In genomic region chr5:95837492-95837891, GRCh38 we compare ENCODE assay signal across 29 cellular contexts. TPM values are rescaled to one million over a fixed set of nuclear protein-coding genes. Genes with fewer than 3 reads are reported as not detected.
DNase-seq lines count a peak whose midpoint lies in the region; ATAC-seq and TF ChIP-seq lines count a peak whose summit lies in the region.
"Had no signal": no experiment of that assay in that cellular context is flagged by ENCODE, and none has a peak within 500 bp of the region (broad histone marks: within the 10 kb centered on the region; RNA-seq: fewer than 3 reads in every experiment).

No MANE protein-coding gene starts in this region.

- H3K27me3 ChIP-seq in gastrocnemius medialis, result no peaks in the 10 kb centered on the region
- H3K27me3 ChIP-seq in SK-N-SH (ENCODE audit: insufficient read depth), result no peaks in the 10 kb centered on the region
- H3K27me3 ChIP-seq: adrenal gland, spleen, thyroid gland, vagina had no signal

- ATAC-seq in activated CD8-positive, alpha-beta T cell treated with anti-CD3 and anti-CD28 coated beads for 36 hours, result no peak
- ATAC-seq in activated CD8-positive, alpha-beta T cell treated with anti-CD3 and anti-CD28 coated beads, Interleukin-2, amount 10 ng/mL, durations not matched to agents 7 days and 5 days, result no peak
- no peak for ATAC-seq in central memory CD8-positive, alpha-beta T cell (replicated peaks; ENCODE audit: extremely low read depth, poor library complexity, severe bottlenecking)
- ATAC-seq in gastrocnemius medialis, result no peak
- ATAC-seq: GM12878, left colon had no signal

- H3K9ac ChIP-seq in SK-N-SH, result no peak overlapping the region
- H3K9ac ChIP-seq: KMS-11, parathyroid adenoma had no signal

- in situ Hi-C loops in gastrocnemius medialis (cut with MboI; ENCODE audit: low sequenced_read_pairs in 4 of 4), result loop anchor here in 2 of 4 donors (10.0 to 25.0 kb wide), 2 partner anchors 867 to 875 kb away; no protein-coding TSS in a partner anchor

- CTCF ChIA-PET in activated CD8-positive, alpha-beta T cell treated with anti-CD3 and anti-CD28 coated beads for 36 hours (lab: Charles Lee), result interaction anchor here (1.0 to 25.0 kb wide), 8 partner anchors 9 to 174 kb away, joined by 3 to 628 read pairs (median 3); partner anchors contain the start of gene GLRX
- CTCF ChIA-PET in activated CD8-positive, alpha-beta T cell treated with anti-CD3 and anti-CD28 coated beads, Interleukin-2, amount 10 ng/mL, durations not matched to agents 7 days and 5 days (lab: Charles Lee), result interaction anchor here (0.8 to 22.7 kb wide), 6 partner anchors 10 to 193 kb away, joined by 3 to 536 read pairs (median 23); partner anchors contain the start of genes GLRX and RFESD
- CTCF ChIA-PET in HEK293 (lab: Yijun Ruan, JAX), result interaction anchor here (1.3 to 3.6 kb wide), 5 partner anchors 10 to 192 kb away, joined by 3 to 22 read pairs (median 5); partner anchors contain the start of gene GLRX
- CTCF ChIA-PET in SK-N-SH (lab: Yijun Ruan, JAX), result interaction anchor here (1.6 to 3.1 kb wide), 2 partner anchors 56 to 173 kb away, joined by 4 to 17 read pairs; no protein-coding TSS in a partner anchor

- no peak for DNase-seq in activated CD8-positive, alpha-beta T cell treated with anti-CD3 and anti-CD28 coated beads for 36 hours
- DNase-seq in activated CD8-positive, alpha-beta T cell treated with anti-CD3 and anti-CD28 coated beads, Interleukin-2, amount 10 ng/mL, durations not matched to agents 7 days and 5 days, result no peak
- no peak for DNase-seq in central memory CD8-positive, alpha-beta T cell (ENCODE audit: low spot score in 2 of 2)
- DNase-seq in gastrocnemius medialis (peak in 1 of 2 donors; percentile 45), SK-N-SH (no peak), NCI-H2196 (lab: John Stamatoyannopoulos, UW; ENCODE audit: unreplicated experiment) (no peak), anterior cingulate cortex (lab: John Stamatoyannopoulos, UW) (no peak)
- DNase-seq: activated CD4-positive, alpha-beta memory T cell treated with anti-CD3 and anti-CD28 coated beads for 36 hours; activated CD4-positive, CD25-positive, alpha-beta regulatory T cell; activated T-cell treated with anti-CD3 and anti-CD28 coated beads, Interleukin-2, amount 50 U/mL, for 1 hour; adrenal gland; H7; left colon; NCI-H1417; NCI-H2029 treated with DMSO at 0.1 percent for 48 hours; NCI-H2227 treated with DMSO at 0.1 percent for 48 hours; NCI-H526; NK-92 treated with Interleukin-12 subunit alpha and Interleukin-12 subunit beta, amount 100 ng/mL, for 24 hours; spleen; stimulated activated CD4-positive, alpha-beta T cell treated with anti-CD3 and anti-CD28 coated beads, Interleukin-2, amount 100 ng/mL, for 24 hours; thyroid gland had no signal

- peak overlapping the region; percentile 19 for H3K27ac Mint-ChIP-seq in activated CD8-positive, alpha-beta T cell treated with anti-CD3 and anti-CD28 coated beads for 36 hours
- H3K27ac Mint-ChIP-seq in activated CD8-positive, alpha-beta T cell treated with anti-CD3 and anti-CD28 coated beads, Interleukin-2, amount 10 ng/mL, durations not matched to agents 7 days and 5 days, result no peak overlapping the region
- peak overlapping the region; percentile 63 for H3K27ac Mint-ChIP-seq in central memory CD8-positive, alpha-beta T cell (ENCODE audit: low read depth)
- H3K27ac Mint-ChIP-seq: brain had no signal

- no peaks in the 10 kb centered on the region for H3K9me2 ChIP-seq in SK-N-SH

- no peak overlapping the region for H3K4me2 ChIP-seq in SK-N-SH

- no peak overlapping the region for H3K27ac ChIP-seq in HEK293 (ENCODE audit: extremely low read depth, low read depth, low read length)
- peak overlapping the region; percentile 90 to 95 (median 92) for H3K27ac ChIP-seq in gastrocnemius medialis
- H3K27ac ChIP-seq in SK-N-SH (ENCODE audit: low read depth in 2 of 2, low read length in 1 of 2), result no peak overlapping the region
- H3K27ac ChIP-seq: KMS-11, parathyroid adenoma, vagina had no signal

- H3K36me3 ChIP-seq in HEK293 (ENCODE audit: control insufficient read depth in 2 of 2, insufficient read depth in 1 of 2, low read length in 2 of 2), result no peaks in the 10 kb centered on the region; a peak in 1 of 3 replicates
- no peaks in the 10 kb centered on the region for H3K36me3 ChIP-seq in gastrocnemius medialis
- H3K36me3 ChIP-seq in SK-N-SH (replicated peaks in 1 of 2; ENCODE audit: control insufficient read depth in 1 of 2, insufficient read depth in 2 of 2, low read length in 1 of 2), result no peaks in the 10 kb centered on the region
- H3K36me3 ChIP-seq: adrenal gland, spleen, thyroid gland, vagina had no signal

- no peaks in the 10 kb centered on the region for H3K79me2 ChIP-seq in SK-N-SH (ENCODE audit: insufficient read depth)
- H3K79me2 ChIP-seq: parathyroid adenoma had no signal

- no peak for TF ChIP-seq EP300 in SK-N-SH (IDR thresholded peaks at IDR 0.05; ENCODE audit: borderline replicate concordance in 1 of 2, low read depth in 1 of 2, low read length in 1 of 2)

- H3K9me3 Mint-ChIP-seq in activated CD8-positive, alpha-beta T cell treated with anti-CD3 and anti-CD28 coated beads for 36 hours, result no peaks in the 10 kb centered on the region
- no peaks in the 10 kb centered on the region for H3K9me3 Mint-ChIP-seq in activated CD8-positive, alpha-beta T cell treated with anti-CD3 and anti-CD28 coated beads, Interleukin-2, amount 10 ng/mL, durations not matched to agents 7 days and 5 days (ENCODE audit: insufficient read depth)
- H3K9me3 Mint-ChIP-seq in central memory CD8-positive, alpha-beta T cell, result no peaks in the 10 kb centered on the region
- H3K9me3 Mint-ChIP-seq: activated CD4-positive, alpha-beta memory T cell treated with anti-CD3 and anti-CD28 coated beads for 36 hours; stimulated activated naive CD8-positive, alpha-beta T cell treated with anti-CD3 and anti-CD28 coated beads, Interleukin-15, Interleukin-2, amounts not matched to agents 100 ng/mL and 50 ng/mL, for 24 hours had no signal

- no peaks in the 10 kb centered on the region for H3F3A ChIP-seq in SK-N-SH (replicated peaks; ENCODE audit: insufficient read depth)

- peaks cover 7% of the 10 kb centered on the region for H3K4me1 ChIP-seq in HEK293 (ENCODE audit: control insufficient read depth, insufficient read depth, low read length)
- peaks cover 35 to 69% of the 10 kb centered on the region in 2 donors for H3K4me1 ChIP-seq in gastrocnemius medialis
- H3K4me1 ChIP-seq in SK-N-SH (ENCODE audit: control insufficient read depth in 1 of 2, insufficient read depth in 2 of 2, low read depth in 1 of 2, low read length in 1 of 2), result peaks cover 0 to 9% of the 10 kb centered on the region in 2 experiments; a peak in 1 of 4 replicates

- peaks cover 46% of the 10 kb centered on the region for H3K4me1 Mint-ChIP-seq in activated CD8-positive, alpha-beta T cell treated with anti-CD3 and anti-CD28 coated beads for 36 hours (ENCODE audit: low read depth)
- H3K4me1 Mint-ChIP-seq in activated CD8-positive, alpha-beta T cell treated with anti-CD3 and anti-CD28 coated beads, Interleukin-2, amount 10 ng/mL, durations not matched to agents 7 days and 5 days (ENCODE audit: low read depth), result peaks cover 67% of the 10 kb centered on the region
- H3K4me1 Mint-ChIP-seq in central memory CD8-positive, alpha-beta T cell, result peaks cover 37% of the 10 kb centered on the region

- intact Hi-C loops in activated CD8-positive, alpha-beta T cell treated with anti-CD3 and anti-CD28 coated beads for 36 hours (cut with micrococcal nuclease), result loop anchor here (5.0 kb wide), 1 partner anchor 175 kb away; no protein-coding TSS in a partner anchor
- intact Hi-C loops in gastrocnemius medialis (cut with DNase I; ENCODE audit: low total_unique reads), result loop anchor here (2.0 to 5.0 kb wide), 4 partner anchors 15 to 865 kb away; partner anchors contain the start of genes GLRX and RFESD

- no peaks in the 10 kb centered on the region for H3K9me3 ChIP-seq in HEK293 (ENCODE audit: control insufficient read depth, insufficient read depth, low read depth, low read length)
- no peaks in the 10 kb centered on the region for H3K9me3 ChIP-seq in gastrocnemius medialis
- no peaks in the 10 kb centered on the region for H3K9me3 ChIP-seq in SK-N-SH
- H3K9me3 ChIP-seq: adrenal gland, spleen, thyroid gland, vagina had no signal

- 98% methylated on average over 5 of the region's 5 CpGs for WGBS in SK-N-SH (ENCODE audit: low lambda C conversion rate)

- H3K36me3 Mint-ChIP-seq in activated CD8-positive, alpha-beta T cell treated with anti-CD3 and anti-CD28 coated beads for 36 hours (ENCODE audit: low read depth), result no peaks in the 10 kb centered on the region
- H3K36me3 Mint-ChIP-seq in activated CD8-positive, alpha-beta T cell treated with anti-CD3 and anti-CD28 coated beads, Interleukin-2, amount 10 ng/mL, durations not matched to agents 7 days and 5 days (ENCODE audit: low read depth), result no peaks in the 10 kb centered on the region
- no peaks in the 10 kb centered on the region for H3K36me3 Mint-ChIP-seq in central memory CD8-positive, alpha-beta T cell (ENCODE audit: insufficient read depth)
- H3K36me3 Mint-ChIP-seq: activated CD4-positive, alpha-beta memory T cell treated with anti-CD3 and anti-CD28 coated beads for 36 hours; brain had no signal

- TF ChIP-seq CTCF in activated CD8-positive, alpha-beta T cell treated with anti-CD3 and anti-CD28 coated beads for 36 hours (IDR thresholded peaks at IDR 0.05), result no peak
- no peak for TF ChIP-seq CTCF in HEK293 (tag by site-specific recombination; IDR thresholded peaks at IDR 0.05)
- TF ChIP-seq CTCF in gastrocnemius medialis (IDR thresholded peaks at IDR 0.05 in 4 of 5, conservative IDR thresholded peaks at IDR 0.05 in 1 of 5), result no peak
- no peak for TF ChIP-seq CTCF in SK-N-SH (IDR thresholded peaks at IDR 0.05)

- no peak for TF ChIP-seq RAD21 in SK-N-SH (IDR thresholded peaks at IDR 0.05; ENCODE audit: low read length)

- TF ChIP-seq POLR2A in gastrocnemius medialis (IDR thresholded peaks at IDR 0.05), result no peak

- H3K4me3 Mint-ChIP-seq in activated CD8-positive, alpha-beta T cell treated with anti-CD3 and anti-CD28 coated beads for 36 hours, result no peak overlapping the region
- no peak overlapping the region for H3K4me3 Mint-ChIP-seq in activated CD8-positive, alpha-beta T cell treated with anti-CD3 and anti-CD28 coated beads, Interleukin-2, amount 10 ng/mL, durations not matched to agents 7 days and 5 days
- H3K4me3 Mint-ChIP-seq in central memory CD8-positive, alpha-beta T cell, result no peak overlapping the region
- H3K4me3 Mint-ChIP-seq: activated CD4-positive, alpha-beta memory T cell treated with anti-CD3 and anti-CD28 coated beads for 36 hours; brain; neural crest cell had no signal

- H2AFZ ChIP-seq in SK-N-SH (ENCODE audit: low read depth), result no peak overlapping the region
- H2AFZ ChIP-seq: parathyroid adenoma had no signal

- H3K4me3 ChIP-seq in HEK293 (ENCODE audit: low read depth, low read length), result no peak overlapping the region
- no peak overlapping the region for H3K4me3 ChIP-seq in gastrocnemius medialis
- no peak overlapping the region for H3K4me3 ChIP-seq in SK-N-SH (ENCODE audit: low read depth in 2 of 2, low read length in 1 of 2)
- H3K4me3 ChIP-seq: adrenal gland, spleen, thyroid gland, vagina had no signal

- POLR2A ChIA-PET in activated CD8-positive, alpha-beta T cell treated with anti-CD3 and anti-CD28 coated beads for 36 hours (lab: Charles Lee), result no interaction called here
- POLR2A ChIA-PET in activated CD8-positive, alpha-beta T cell treated with anti-CD3 and anti-CD28 coated beads, Interleukin-2, amount 10 ng/mL, durations not matched to agents 7 days and 5 days (lab: Charles Lee), result interaction anchor here (1.3 kb wide), 1 partner anchor 30 kb away, joined by 4 read pairs; no protein-coding TSS in a partner anchor
- POLR2A ChIA-PET in HEK293 (lab: Yijun Ruan, JAX) (no interaction called here), SK-N-SH (lab: Yijun Ruan, JAX) (no interaction called here)

- H3K27me3 Mint-ChIP-seq in activated CD8-positive, alpha-beta T cell treated with anti-CD3 and anti-CD28 coated beads for 36 hours, result no peaks in the 10 kb centered on the region
- no peaks in the 10 kb centered on the region for H3K27me3 Mint-ChIP-seq in activated CD8-positive, alpha-beta T cell treated with anti-CD3 and anti-CD28 coated beads, Interleukin-2, amount 10 ng/mL, durations not matched to agents 7 days and 5 days (ENCODE audit: low read depth)
- no peaks in the 10 kb centered on the region for H3K27me3 Mint-ChIP-seq in central memory CD8-positive, alpha-beta T cell
- H3K27me3 Mint-ChIP-seq: activated CD4-positive, alpha-beta memory T cell treated with anti-CD3 and anti-CD28 coated beads for 36 hours; stimulated activated naive CD8-positive, alpha-beta T cell treated with anti-CD3 and anti-CD28 coated beads, Interleukin-15, Interleukin-2, amounts not matched to agents 100 ng/mL and 50 ng/mL, for 24 hours had no signal

- no peaks in the 10 kb centered on the region for H4K20me1 ChIP-seq in SK-N-SH (ENCODE audit: insufficient read depth)

RNA-seq across cellular contexts. Expression of gene GLRX, which starts 15.0 kb away (rescaled TPM):
- total RNA-seq in activated CD8-positive, alpha-beta T cell treated with anti-CD3 and anti-CD28 coated beads for 36 hours, result 10 to 100 TPM; 28.4 to 32.6 TPM
- total RNA-seq in activated CD8-positive, alpha-beta T cell treated with anti-CD3 and anti-CD28 coated beads, Interleukin-2, amount 10 ng/mL, durations not matched to agents 7 days and 5 days, result 10 to 100 TPM; 65.4 to 67.4 TPM
- 1,000 to 10,000 TPM; 1,042 to 2,721 (median 1,859) TPM for total RNA-seq in gastrocnemius medialis
- 40.0 and 50.9 TPM in 2 replicates for polyA plus RNA-seq in SK-N-SH (2012; rRNA removed)
- polyA plus RNA-seq in SK-N-SH (2012; cell fraction: cytosol; rRNA removed), result 49.0 and 49.6 TPM in 2 replicates
- 14.3 and 23.7 TPM in 2 replicates for polyA plus RNA-seq in SK-N-SH (2012; cell fraction: nucleus; rRNA removed)

Comparison
In these comparisons a context has a peak if more than half of its experiments do, and no peak if none do; other contexts are left out.
1. H3K27ac ChIP-seq: peak in gastrocnemius medialis (4 of 4); none in HEK293 (single experiment) and SK-N-SH (0 of 2).
2. RNA of gene GLRX, which starts 15.0 kb away (total RNA-seq): 1,042 to 2,721 TPM in gastrocnemius medialis; 65.4 to 67.4 TPM in activated CD8-positive, alpha-beta T cell treated with anti-CD3 and anti-CD28 coated beads, Interleukin-2, amount 10 ng/mL, durations not matched to agents 7 days and 5 days and 28.4 to 32.6 TPM in activated CD8-positive, alpha-beta T cell treated with anti-CD3 and anti-CD28 coated beads for 36 hours; every median in the first group is over 10 times any median in the second.